ENCODE assay signal across 8 cellular contexts in genomic region chr18:23453657-23454011, GRCh38. TPM values are rescaled to one million over a fixed set of nuclear protein-coding genes. Genes with fewer than 3 reads are reported as not detected.
DNase-seq lines count a peak whose midpoint lies in the region; ATAC-seq and TF ChIP-seq lines count a peak whose summit lies in the region.

No MANE protein-coding gene starts in this region.

- no peak for TF ChIP-seq POLR2A in upper lobe of left lung (IDR thresholded peaks at IDR 0.05)

- H3K79me2 ChIP-seq in PC-9 (ENCODE audit: low read depth), result peaks cover 55% of the 10 kb centered on the region

- peak overlapping the region; percentile 97 for H3K4me3 ChIP-seq in PC-9
- H3K4me3 ChIP-seq in effector memory CD4-positive, alpha-beta T cell (ENCODE audit: insufficient read depth, low read depth, low read length, poor library complexity, severe bottlenecking), result peak overlapping the region; percentile 97
- peak overlapping the region; percentile 91 to 97 (median 94) for H3K4me3 ChIP-seq in upper lobe of left lung

- H2AFZ ChIP-seq in PC-9, result peak overlapping the region; percentile 72; the same call in 1 of the 2 replicates

- H4K20me1 ChIP-seq in PC-9 (ENCODE audit: insufficient read depth), result peaks cover 9% of the 10 kb centered on the region; the same call in 1 of the 2 replicates

- peaks cover 23% of the 10 kb centered on the region for H3K4me1 ChIP-seq in PC-9 (replicated peaks; ENCODE audit: insufficient read depth)
- peaks cover 19% of the 10 kb centered on the region for H3K4me1 ChIP-seq in effector memory CD4-positive, alpha-beta T cell (ENCODE audit: control insufficient read depth, insufficient read depth, low read length, poor library complexity, severe bottlenecking)
- peaks cover 50 to 56% (median 54%) of the 10 kb centered on the region in 4 donors for H3K4me1 ChIP-seq in upper lobe of left lung

- peak overlapping the region; percentile 98 for H3K4me2 ChIP-seq in PC-9

- H3F3A ChIP-seq in PC-9 (ENCODE audit: insufficient read depth, low read depth), result peaks cover 29% of the 10 kb centered on the region

- DNase-seq in Ammon's horn (ENCODE audit: low spot score), result peak; percentile 17
- no peak for DNase-seq in PC-9
- no peak for DNase-seq in effector memory CD4-positive, alpha-beta T cell
- peak; percentile 10 for DNase-seq in midbrain (lab: John Stamatoyannopoulos, UW)
- no peak for DNase-seq in upper lobe of left lung
- no peak for DNase-seq in NCI-H1048 (lab: John Stamatoyannopoulos, UW)
- no peak for DNase-seq in KBM-7

- H3K27ac ChIP-seq in PC-9 (peak overlapping the region; percentile 94), upper lobe of left lung (peak overlapping the region; percentile 96 to 100 (median 97))
- peak overlapping the region; percentile 75 for H3K27ac ChIP-seq in effector memory CD4-positive, alpha-beta T cell (ENCODE audit: insufficient read depth, low read length, poor library complexity, severe bottlenecking)

- no peaks in the 10 kb centered on the region for H3K27me3 ChIP-seq in PC-9 (ENCODE audit: insufficient read depth, low read depth)
- H3K27me3 ChIP-seq in effector memory CD4-positive, alpha-beta T cell (replicated peaks; ENCODE audit: control insufficient read depth, insufficient read depth, low read length, poor library complexity, severe bottlenecking), result no peaks in the 10 kb centered on the region
- no peaks in the 10 kb centered on the region for H3K27me3 ChIP-seq in upper lobe of left lung

- in situ Hi-C loops in KBM-7 (cut with MboI; ENCODE audit: low pct_unique_long_range_greater_than_20kb, low sequenced_read_pairs), result no loop called here

- intact Hi-C loops in PC-9 (cut with micrococcal nuclease; ENCODE audit: unreplicated experiment), result loop anchor here (1.0 kb wide), 1 partner anchor 30 kb away; no protein-coding TSS in a partner anchor

- H3K9me3 ChIP-seq in PC-9 (ENCODE audit: insufficient read depth, low read depth) (no peaks in the 10 kb centered on the region), upper lobe of left lung (no peaks in the 10 kb centered on the region)
- no peaks in the 10 kb centered on the region for H3K9me3 ChIP-seq in effector memory CD4-positive, alpha-beta T cell (ENCODE audit: control insufficient read depth, low read length)

- ATAC-seq in GM21515 (IDR thresholded peaks at IDR 0.05; ENCODE audit: unreplicated experiment), result peak; percentile 8
- peak; percentile 38 to 56 for ATAC-seq in upper lobe of left lung (ENCODE audit: low FRiP score in 2 of 2)

- 3 to 4% methylated on average over 7 to 10 of the region's 10 CpGs for WGBS in upper lobe of left lung, 2 donors

- TF ChIP-seq CTCF in PC-9 (conservative IDR thresholded peaks at IDR 0.05), result no peak
- TF ChIP-seq CTCF in upper lobe of left lung (IDR thresholded peaks at IDR 0.05), result no peak

- TF ChIP-seq EP300 in upper lobe of left lung (IDR thresholded peaks at IDR 0.05), result no peak

- POLR2A ChIA-PET in PC-9 (lab: Charles Lee; ENCODE audit: unreplicated experiment), result interaction anchor here (0.6 to 0.7 kb wide), 2 partner anchors 133 to 319 kb away, joined by 3 to 4 read pairs; no protein-coding TSS in a partner anchor

- BruUV-seq in PC-9 (replicated peaks; lab: Mats Ljungman, UMichigan), result TSS peak; percentile 57

- CTCF ChIA-PET in PC-9 (lab: Charles Lee), result interaction anchor here (0.6 kb wide), 1 partner anchor 63 kb away, joined by 7 read pairs; no protein-coding TSS in a partner anchor

- no peaks in the 10 kb centered on the region for H3K36me3 ChIP-seq in PC-9 (ENCODE audit: low read depth)
- no peaks in the 10 kb centered on the region for H3K36me3 ChIP-seq in effector memory CD4-positive, alpha-beta T cell (ENCODE audit: control insufficient read depth, insufficient read depth, low read length)
- H3K36me3 ChIP-seq in upper lobe of left lung, result peaks cover 0 to 8% (median 1%) of the 10 kb centered on the region in 4 donors

- no peaks in the 10 kb centered on the region for H3K9me2 ChIP-seq in PC-9 (ENCODE audit: insufficient read depth)

RNA-seq across cellular contexts. Expression of gene RIOK3, which starts 0.5 kb away (rescaled TPM):
- total RNA-seq in PC-9 (2021) (34.1 and 39.9 TPM in 2 replicates), upper lobe of left lung (10 to 100 TPM; 54.7 to 91.1 (median 60.0) TPM)

RNA-seq across cellular contexts. Expression of gene RMC1, which starts 49.7 kb away (rescaled TPM):
- total RNA-seq in PC-9 (2021), result 14.5 and 19.6 TPM in 2 replicates
- total RNA-seq in upper lobe of left lung, result 10 to 100 TPM; 23.3 to 45.1 (median 39.8) TPM

Comparison
In these comparisons a context has a peak if more than half of its experiments do, and no peak if none do; other contexts are left out.
1. DNase-seq: peak in Ammon's horn (single experiment) and midbrain (single experiment); none in PC-9 (0 of 2), effector memory CD4-positive, alpha-beta T cell (0 of 3), upper lobe of left lung (0 of 2), NCI-H1048 (single experiment) and KBM-7 (single experiment).
2. Peak in every context shown above with its lines, with median percentiles within 50 percentile points of each other: H3K27ac ChIP-seq and H3K4me3 ChIP-seq.